Comparison of ENCODE assay signal across 11 cellular contexts in genomic region chr1:18376661-18377060, GRCh38.
"Had no signal": no experiment of that assay in that cellular context is flagged by ENCODE, and none has a peak within 500 bp of the region (broad histone marks: within the 10 kb centered on the region; RNA-seq: fewer than 3 reads in every experiment).

No MANE protein-coding gene starts in this region.

- DNase-seq: GM23248, GOT3, H7, H9, HCEC 1CT, HFFc6 had no signal

- H2AFZ ChIP-seq: GM23248, GM23338 had no signal

- H3K4me3 ChIP-seq: GM23248, GM23338, HAP-1 had no signal

- H3K4me3 Mint-ChIP-seq: GM23338, H9, HFFc6 had no signal

- H3K4me1 ChIP-seq: HAP-1 had no signal

- H3K27ac Mint-ChIP-seq: GM23338, H9, HFFc6 had no signal

- H3K36me3 ChIP-seq: HAP-1 had no signal

- H3K9me3 ChIP-seq: HAP-1 had no signal

- ATAC-seq: GM23338, HCT116 had no signal

- H3K27ac ChIP-seq: GM23248 had no signal

- H3K9ac ChIP-seq: GM23248 had no signal

- FAIRE-seq: H1, H54 had no signal

- H3K4me2 ChIP-seq: GM23338 had no signal
